In genomic region chr17:64326420-64327054, GRCh38 we compare ENCODE assay signal across 9 cellular contexts.
DNase-seq lines count a peak whose midpoint lies in the region; ATAC-seq and TF ChIP-seq lines count a peak whose summit lies in the region.
"Had no signal": no experiment of that assay in that cellular context is flagged by ENCODE, and none has a peak within 500 bp of the region (broad histone marks: within the 10 kb centered on the region; RNA-seq: fewer than 3 reads in every experiment).

No MANE protein-coding gene starts in this region.

- H2AFZ ChIP-seq in parathyroid adenoma = no peak overlapping the region

- H3K27ac Mint-ChIP-seq in CD4-positive, alpha-beta T cell = peak overlapping the region; percentile 63
- H3K27ac Mint-ChIP-seq: T-helper 1 cell treated with Interleukin-12 subunit alpha and Interleukin-12 subunit beta and Interleukin-4 antibody, amounts not matched to agents 30 μg/mL and 1 μg/mL, for 36 hours had no signal

- H3K36me3 Mint-ChIP-seq in CD4-positive, alpha-beta T cell (ENCODE audit: low read depth) = peaks cover 16% of the 10 kb centered on the region

- intact Hi-C loops in CD4-positive, alpha-beta T cell (cut with DNase I, micrococcal nuclease) = no loop called here

- H3K4me3 ChIP-seq in RWPE2 (ENCODE audit: severe bottlenecking) (no peak overlapping the region), parathyroid adenoma (ENCODE audit: low read depth, low read length) (no peak overlapping the region)

- CTCF ChIA-PET in CD4-positive, alpha-beta T cell (lab: Charles Lee) = interaction anchor here (1.4 kb wide), 1 partner anchor 92 kb away, joined by 7 read pairs; no protein-coding TSS in a partner anchor

- H3K27ac ChIP-seq in CD4-positive, alpha-beta T cell (ENCODE audit: low read depth, low read length) = no peak overlapping the region
- H3K27ac ChIP-seq in RWPE2 (ENCODE audit: poor library complexity, severe bottlenecking) (no peak overlapping the region), parathyroid adenoma (peak overlapping the region; percentile 53)

- no peaks in the 10 kb centered on the region for H3K36me3 ChIP-seq in RWPE2 (ENCODE audit: low read depth)
- no peaks in the 10 kb centered on the region for H3K36me3 ChIP-seq in parathyroid adenoma (ENCODE audit: control insufficient read depth, insufficient read depth, low read length)

- DNase-seq in CD4-positive, alpha-beta T cell = no peak
- DNase-seq in RWPE2 (ENCODE audit: low spot score) (no peak), fibroblast of gingiva (ENCODE audit: low read depth) (peak; percentile 99), NCI-H187 treated with DMSO at 0.1 percent for 48 hours (lab: John Stamatoyannopoulos, UW) (no peak), NCI-H2196 (lab: John Stamatoyannopoulos, UW; ENCODE audit: unreplicated experiment) (no peak), inferior parietal cortex (ENCODE audit: extremely low spot score) (no peak)

- H3K4me1 ChIP-seq in RWPE2 (ENCODE audit: insufficient read depth, poor library complexity, severe bottlenecking) = peaks cover 8% of the 10 kb centered on the region
- peaks cover 5% of the 10 kb centered on the region for H3K4me1 ChIP-seq in parathyroid adenoma

- no peak for ATAC-seq in CD4-positive, alpha-beta T cell (ENCODE audit: poor library complexity)
- ATAC-seq in RWPE2 (ENCODE audit: low read depth) (peak; percentile 80), GM21717 (IDR thresholded peaks at IDR 0.05; ENCODE audit: unreplicated experiment) (no peak)

- no peaks in the 10 kb centered on the region for H3K27me3 ChIP-seq in CD4-positive, alpha-beta T cell (ENCODE audit: control insufficient read depth, insufficient read depth, low read length)
- no peaks in the 10 kb centered on the region for H3K27me3 ChIP-seq in RWPE2 (ENCODE audit: insufficient read depth, poor library complexity, severe bottlenecking)
- no peaks in the 10 kb centered on the region for H3K27me3 ChIP-seq in parathyroid adenoma (ENCODE audit: control insufficient read depth, insufficient read depth, low read length)

- no peaks in the 10 kb centered on the region for H3K79me2 ChIP-seq in parathyroid adenoma

- H3K4me3 Mint-ChIP-seq in CD4-positive, alpha-beta T cell = no peak overlapping the region
- H3K4me3 Mint-ChIP-seq: T-helper 1 cell treated with Interleukin-12 subunit alpha and Interleukin-12 subunit beta and Interleukin-4 antibody, amounts not matched to agents 30 μg/mL and 1 μg/mL, for 36 hours had no signal

- H3K27me3 Mint-ChIP-seq in CD4-positive, alpha-beta T cell = no peaks in the 10 kb centered on the region

- no peak for TF ChIP-seq CTCF in CD4-positive, alpha-beta T cell (IDR thresholded peaks at IDR 0.05)
- TF ChIP-seq CTCF in RWPE2 (IDR thresholded peaks at IDR 0.05; ENCODE audit: poor library complexity, severe bottlenecking) (no peak), parathyroid adenoma (IDR thresholded peaks at IDR 0.05) (no peak)

- no peak overlapping the region for H3K4me2 ChIP-seq in parathyroid adenoma (ENCODE audit: low read length)

- H3K4me1 Mint-ChIP-seq in CD4-positive, alpha-beta T cell (ENCODE audit: low read depth) = peaks cover 26% of the 10 kb centered on the region

- H3K9me3 Mint-ChIP-seq in CD4-positive, alpha-beta T cell = no peaks in the 10 kb centered on the region
- H3K9me3 Mint-ChIP-seq: T-helper 1 cell treated with Interleukin-12 subunit alpha and Interleukin-12 subunit beta and Interleukin-4 antibody, amounts not matched to agents 30 μg/mL and 1 μg/mL, for 36 hours had no signal

- H3K9me3 ChIP-seq in CD4-positive, alpha-beta T cell (ENCODE audit: control insufficient read depth, low read length) = no peaks in the 10 kb centered on the region
- H3K9me3 ChIP-seq in RWPE2 (ENCODE audit: severe bottlenecking) (no peaks in the 10 kb centered on the region), parathyroid adenoma (ENCODE audit: control insufficient read depth, low read length) (no peaks in the 10 kb centered on the region)

- POLR2A ChIA-PET in CD4-positive, alpha-beta T cell (lab: Charles Lee) = no interaction called here

- no peak overlapping the region for H3K9ac ChIP-seq in parathyroid adenoma
